ENCODE assay signal across 1 cellular context in genomic region chr19:41434450-41434849, GRCh38.
TF ChIP-seq lines count a peak whose summit lies in the region.

No MANE protein-coding gene starts in this region.

TF ChIP-seq in HEK293, 187 proteins besides CTCF, POLR2A, EP300 and RAD21:
- peak; percentile 74 for TF ChIP-seq PRDM1 (tag by site-specific recombination; IDR thresholded peaks at IDR 0.05)
- TF ChIP-seq ZNF366 (tag by site-specific recombination; conservative IDR thresholded peaks at IDR 0.05): peak; percentile 62
- TF ChIP-seq ZNF138 (tag by site-specific recombination; IDR thresholded peaks at IDR 0.05; ENCODE audit: borderline replicate concordance): no peak
- no peak for TF ChIP-seq ZNF10 (tag by site-specific recombination; IDR thresholded peaks at IDR 0.05)
